ENCODE assay signal across 1 cellular context in the genomic region with DNA sequence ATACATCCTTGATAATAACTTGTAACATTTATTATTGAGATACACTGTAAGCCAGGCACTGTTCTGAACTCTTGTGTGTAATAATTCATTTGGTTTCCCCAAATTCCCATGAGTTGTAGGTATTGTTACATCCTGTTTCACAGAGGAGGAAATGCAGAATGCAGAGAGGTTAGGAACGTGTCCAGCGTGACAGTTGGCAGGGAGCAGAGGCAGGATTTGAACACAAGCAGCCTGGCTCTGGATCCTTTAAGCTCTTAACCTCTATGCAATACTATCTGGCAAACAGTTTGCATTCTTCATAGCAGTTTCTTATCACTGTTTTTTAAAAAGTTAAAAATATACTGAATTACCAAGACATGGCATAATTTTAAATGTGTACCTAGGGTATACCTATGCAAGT.
TF ChIP-seq lines count a peak whose summit lies in the region.

No MANE protein-coding gene starts in this region.

TF ChIP-seq in HepG2, 621 proteins besides CTCF, POLR2A, EP300 and RAD21 (continued from another document):
- TF ChIP-seq, protein P1, sequence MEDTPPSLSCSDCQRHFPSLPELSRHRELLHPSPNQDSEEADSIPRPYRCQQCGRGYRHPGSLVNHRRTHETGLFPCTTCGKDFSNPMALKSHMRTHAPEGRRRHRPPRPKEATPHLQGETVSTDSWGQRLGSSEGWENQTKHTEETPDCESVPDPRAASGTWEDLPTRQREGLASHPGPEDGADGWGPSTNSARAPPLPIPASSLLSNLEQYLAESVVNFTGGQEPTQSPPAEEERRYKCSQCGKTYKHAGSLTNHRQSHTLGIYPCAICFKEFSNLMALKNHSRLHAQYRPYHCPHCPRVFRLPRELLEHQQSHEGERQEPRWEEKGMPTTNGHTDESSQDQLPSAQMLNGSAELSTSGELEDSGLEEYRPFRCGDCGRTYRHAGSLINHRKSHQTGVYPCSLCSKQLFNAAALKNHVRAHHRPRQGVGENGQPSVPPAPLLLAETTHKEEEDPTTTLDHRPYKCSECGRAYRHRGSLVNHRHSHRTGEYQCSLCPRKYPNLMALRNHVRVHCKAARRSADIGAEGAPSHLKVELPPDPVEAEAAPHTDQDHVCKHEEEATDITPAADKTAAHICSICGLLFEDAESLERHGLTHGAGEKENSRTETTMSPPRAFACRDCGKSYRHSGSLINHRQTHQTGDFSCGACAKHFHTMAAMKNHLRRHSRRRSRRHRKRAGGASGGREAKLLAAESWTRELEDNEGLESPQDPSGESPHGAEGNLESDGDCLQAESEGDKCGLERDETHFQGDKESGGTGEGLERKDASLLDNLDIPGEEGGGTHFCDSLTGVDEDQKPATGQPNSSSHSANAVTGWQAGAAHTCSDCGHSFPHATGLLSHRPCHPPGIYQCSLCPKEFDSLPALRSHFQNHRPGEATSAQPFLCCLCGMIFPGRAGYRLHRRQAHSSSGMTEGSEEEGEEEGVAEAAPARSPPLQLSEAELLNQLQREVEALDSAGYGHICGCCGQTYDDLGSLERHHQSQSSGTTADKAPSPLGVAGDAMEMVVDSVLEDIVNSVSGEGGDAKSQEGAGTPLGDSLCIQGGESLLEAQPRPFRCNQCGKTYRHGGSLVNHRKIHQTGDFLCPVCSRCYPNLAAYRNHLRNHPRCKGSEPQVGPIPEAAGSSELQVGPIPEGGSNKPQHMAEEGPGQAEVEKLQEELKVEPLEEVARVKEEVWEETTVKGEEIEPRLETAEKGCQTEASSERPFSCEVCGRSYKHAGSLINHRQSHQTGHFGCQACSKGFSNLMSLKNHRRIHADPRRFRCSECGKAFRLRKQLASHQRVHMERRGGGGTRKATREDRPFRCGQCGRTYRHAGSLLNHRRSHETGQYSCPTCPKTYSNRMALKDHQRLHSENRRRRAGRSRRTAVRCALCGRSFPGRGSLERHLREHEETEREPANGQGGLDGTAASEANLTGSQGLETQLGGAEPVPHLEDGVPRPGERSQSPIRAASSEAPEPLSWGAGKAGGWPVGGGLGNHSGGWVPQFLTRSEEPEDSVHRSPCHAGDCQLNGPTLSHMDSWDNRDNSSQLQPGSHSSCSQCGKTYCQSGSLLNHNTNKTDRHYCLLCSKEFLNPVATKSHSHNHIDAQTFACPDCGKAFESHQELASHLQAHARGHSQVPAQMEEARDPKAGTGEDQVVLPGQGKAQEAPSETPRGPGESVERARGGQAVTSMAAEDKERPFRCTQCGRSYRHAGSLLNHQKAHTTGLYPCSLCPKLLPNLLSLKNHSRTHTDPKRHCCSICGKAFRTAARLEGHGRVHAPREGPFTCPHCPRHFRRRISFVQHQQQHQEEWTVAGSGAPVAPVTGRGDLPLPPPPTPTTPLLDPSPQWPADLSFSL (CRISPR knock-in tag; IDR thresholded peaks at IDR 0.05), result no peak
- TF ChIP-seq ZNF747 (CRISPR knock-in tag; IDR thresholded peaks at IDR 0.05; ENCODE audit: borderline replicate concordance), result no peak
- TF ChIP-seq DMAP1 (CRISPR knock-in tag; IDR thresholded peaks at IDR 0.05), result no peak
- TF ChIP-seq PAF1 (CRISPR knock-in tag; IDR thresholded peaks at IDR 0.05), result no peak
- no peak for TF ChIP-seq ZSCAN25 (CRISPR knock-in tag; IDR thresholded peaks at IDR 0.05)
